Comparison of ENCODE assay signal across 25 cellular contexts in genomic region chr1:103958699-103959098, GRCh38.
A peak's percentile ranks its signal among the peaks of the same experiment; 100 is the strongest.
DNase-seq lines count a peak whose midpoint lies in the region; ATAC-seq and TF ChIP-seq lines count a peak whose summit lies in the region.
"Had no signal": no experiment of that assay in that cellular context is flagged by ENCODE, and none has a peak within 500 bp of the region (broad histone marks: within the 10 kb centered on the region; RNA-seq: fewer than 3 reads in every experiment).

No MANE protein-coding gene starts in this region.

- intact Hi-C loops in posterior vena cava (cut with DNase I): no loop called here

- H3K4me1 ChIP-seq in osteoblast (ENCODE audit: insufficient read depth, low read length): no peaks in the 10 kb centered on the region
- H3K4me1 ChIP-seq: body of pancreas, tibial artery had no signal

- H2AFZ ChIP-seq in osteoblast (ENCODE audit: low read length): no peak overlapping the region

- H3K36me3 ChIP-seq in osteoblast (ENCODE audit: insufficient read depth, low read length): no peaks in the 10 kb centered on the region
- H3K36me3 ChIP-seq: BLaER1, tibial artery had no signal

- DNase-seq in MV-4-11 (lab: John Stamatoyannopoulos, UW): peak; percentile 28
- DNase-seq in SK-N-DZ (ENCODE audit: low spot score): no peak
- DNase-seq in posterior vena cava (ENCODE audit: low spot score): no peak
- DNase-seq in stimulated activated CD4-positive, alpha-beta T cell treated with anti-CD3 and anti-CD28 coated beads, Interleukin-4, amount 100 ng/mL, for 1 hour: no peak
- no peak for DNase-seq in osteoblast (ENCODE audit: insufficient read length, low spot score, missing footprints)
- DNase-seq: ACHN; activated CD8-positive, alpha-beta T cell treated with anti-CD3 and anti-CD28 coated beads for 36 hours; activated gamma-delta T cell; activated naive CD8-positive, alpha-beta T cell treated with anti-CD3 and anti-CD28 coated beads, Interleukin-2, amount 50 U/mL, for 24 hours; body of pancreas; cerebellar nuclear complex; DMS53; dorsolateral prefrontal cortex; NCI-H1092; NCI-H187; NCI-H226; SHP77 treated with DMSO at 0.1 percent for 48 hours; stimulated activated CD4-positive, alpha-beta T cell treated with anti-CD3 and anti-CD28 coated beads, Interleukin-15, amount 100 ng/mL, for 24 hours; stimulated activated naive CD8-positive, alpha-beta T cell treated with anti-CD3 and anti-CD28 coated beads, Interleukin-15, amount 100 ng/mL, for 72 hours; tibial artery had no signal

- H3K27ac ChIP-seq in osteoblast (ENCODE audit: low read depth, low read length): no peak overlapping the region
- H3K27ac ChIP-seq: BLaER1, body of pancreas, dorsolateral prefrontal cortex, tibial artery had no signal

- H3K4me2 ChIP-seq in osteoblast (ENCODE audit: insufficient read depth, low read length): no peak overlapping the region
- H3K4me2 ChIP-seq: BLaER1 had no signal

- H3K9me3 ChIP-seq in osteoblast (ENCODE audit: low read depth, low read length): peaks cover 6% of the 10 kb centered on the region

- no peaks in the 10 kb centered on the region for H3K27me3 ChIP-seq in osteoblast (ENCODE audit: insufficient read depth, low read length)
- H3K27me3 ChIP-seq: BLaER1, body of pancreas, dorsolateral prefrontal cortex, tibial artery had no signal

- no peaks in the 10 kb centered on the region for H3K79me2 ChIP-seq in osteoblast (ENCODE audit: insufficient read depth, low read length)

- H4K20me1 ChIP-seq in osteoblast (ENCODE audit: insufficient read depth, low read length): no peaks in the 10 kb centered on the region
- H4K20me1 ChIP-seq: BLaER1 had no signal

- H3K4me3 ChIP-seq in osteoblast (ENCODE audit: insufficient read depth, low read length): no peak overlapping the region
- H3K4me3 ChIP-seq: BLaER1, body of pancreas, dorsolateral prefrontal cortex, tibial artery had no signal

- peak; percentile 61 for ATAC-seq in GM18517 (IDR thresholded peaks at IDR 0.05; ENCODE audit: unreplicated experiment)
- peak; percentile 75 for ATAC-seq in GM21367 (IDR thresholded peaks at IDR 0.05; ENCODE audit: unreplicated experiment)
- peak; percentile 87 for ATAC-seq in HG03060 (IDR thresholded peaks at IDR 0.05; ENCODE audit: low read depth, unreplicated experiment)
- ATAC-seq: activated CD4-positive, CD25-positive, alpha-beta regulatory T cell treated with anti-CD3 and anti-CD28 coated beads, Interleukin-2, amount 50 U/mL, for 24 hours; activated CD8-positive, alpha-beta T cell treated with anti-CD3 and anti-CD28 coated beads for 36 hours; activated naive CD8-positive, alpha-beta T cell treated with anti-CD3 and anti-CD28 coated beads, Interleukin-2, amount 50 U/mL, for 24 hours; body of pancreas; stimulated activated naive CD8-positive, alpha-beta T cell treated with anti-CD3 and anti-CD28 coated beads, Interleukin-15, amount 100 ng/mL, for 72 hours had no signal

- no peak for TF ChIP-seq CTCF in osteoblast (IDR thresholded peaks at IDR 0.05; ENCODE audit: extremely low read depth, low read depth, low read length)
